In the genomic region with DNA sequence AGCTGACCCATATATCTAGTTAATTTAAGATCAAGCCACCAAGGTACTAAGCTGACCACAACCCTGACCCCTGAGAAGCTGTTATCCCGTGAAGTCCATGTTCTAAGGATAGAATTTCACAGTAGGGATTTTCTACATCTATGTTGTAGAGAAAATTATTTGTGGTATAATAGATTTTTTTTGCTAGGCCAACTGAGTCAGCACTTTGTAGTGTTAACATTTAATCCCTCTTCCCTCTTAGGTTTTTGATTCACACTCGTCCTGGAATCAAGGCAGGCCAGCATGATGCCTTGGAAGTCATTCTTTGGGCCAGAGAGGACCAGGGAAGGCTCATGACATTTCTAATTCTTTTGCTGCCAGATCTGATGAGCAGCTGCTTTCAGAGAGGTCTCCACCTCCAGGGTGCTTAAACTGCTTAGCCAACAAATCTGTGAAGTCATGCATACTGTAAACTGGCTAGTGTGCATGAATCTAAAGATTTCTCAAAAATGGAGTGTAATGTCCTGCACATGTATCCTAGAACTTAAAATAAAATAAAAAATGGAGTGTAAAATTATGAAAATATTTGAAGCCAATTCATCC, we compare ENCODE assay signal across 16 cellular contexts.
DNase-seq lines count a peak whose midpoint lies in the region; ATAC-seq and TF ChIP-seq lines count a peak whose summit lies in the region.
"Had no signal": no experiment of that assay in that cellular context is flagged by ENCODE, and none has a peak within 500 bp of the region (broad histone marks: within the 10 kb centered on the region; RNA-seq: fewer than 3 reads in every experiment).

No MANE protein-coding gene starts in this region.

- no peaks in the 10 kb centered on the region for H3K36me3 Mint-ChIP-seq in activated T-cell treated with anti-CD3 and anti-CD28 coated beads, Interleukin-2, amount 50 U/mL, for 4 hours (ENCODE audit: insufficient read depth)
- H3K36me3 Mint-ChIP-seq: CD14-positive monocyte had no signal

- H3K4me3 ChIP-seq in adipocyte (ENCODE audit: low read length) (no peak overlapping the region), prostate gland (no peak overlapping the region)

- H3K27me3 ChIP-seq in adipocyte (replicated peaks; ENCODE audit: control insufficient read depth, insufficient read depth, low read length) (no peaks in the 10 kb centered on the region), prostate gland (replicated peaks; ENCODE audit: insufficient read depth) (no peaks in the 10 kb centered on the region)

- TF ChIP-seq POLR2A in prostate gland (IDR thresholded peaks at IDR 0.05), result no peak

- peak; percentile 19 for DNase-seq in NCI-H82 (lab: John Stamatoyannopoulos, UW)
- DNase-seq in NCI-H82 treated with DMSO at 0.1 percent for 48 hours (lab: John Stamatoyannopoulos, UW; ENCODE audit: unreplicated experiment), result no peak
- peak; percentile 50 for DNase-seq in adipocyte (ENCODE audit: low read depth)
- DNase-seq in fibroblast of peridontal ligament (ENCODE audit: extremely low read depth), result peak; percentile 52
- peak; percentile 18 for DNase-seq in retina
- DNase-seq in activated T-cell treated with anti-CD3 and anti-CD28 coated beads, Interleukin-2, amount 50 U/mL, for 4 hours, result no peak
- no peak for DNase-seq in KG1 (lab: John Stamatoyannopoulos, UW)
- DNase-seq in prostate gland (ENCODE audit: low spot score), result no peak
- DNase-seq: COR-L47, DMS53, NCI-H1092 treated with DMSO at 0.1 percent for 48 hours, NCI-H187, SK-N-SH had no signal

- H3K27me3 Mint-ChIP-seq in activated T-cell treated with anti-CD3 and anti-CD28 coated beads, Interleukin-2, amount 50 U/mL, for 4 hours (ENCODE audit: low read depth), result peaks cover 10% of the 10 kb centered on the region

- no peak overlapping the region for H3K27ac ChIP-seq in prostate gland

- H3K9me3 Mint-ChIP-seq in activated T-cell treated with anti-CD3 and anti-CD28 coated beads, Interleukin-2, amount 50 U/mL, for 4 hours, result no peaks in the 10 kb centered on the region
- H3K9me3 Mint-ChIP-seq: CD14-positive monocyte had no signal

- no peak for ATAC-seq in activated T-cell treated with anti-CD3 and anti-CD28 coated beads, Interleukin-2, amount 50 U/mL, for 4 hours
- ATAC-seq: HCT116, Right ventricle myocardium inferior had no signal

- H3K36me3 ChIP-seq in adipocyte (ENCODE audit: control insufficient read depth, insufficient read depth, low read length, severe bottlenecking), result no peaks in the 10 kb centered on the region
- no peaks in the 10 kb centered on the region for H3K36me3 ChIP-seq in prostate gland

- H3K9me3 ChIP-seq in adipocyte (ENCODE audit: control insufficient read depth, low read length) (no peaks in the 10 kb centered on the region), prostate gland (no peaks in the 10 kb centered on the region)
- H3K9me3 ChIP-seq: SK-N-SH had no signal

- no peaks in the 10 kb centered on the region for H3K4me1 Mint-ChIP-seq in activated T-cell treated with anti-CD3 and anti-CD28 coated beads, Interleukin-2, amount 50 U/mL, for 4 hours (ENCODE audit: low read depth)
- H3K4me1 Mint-ChIP-seq: CD14-positive monocyte had no signal

- H3K4me3 Mint-ChIP-seq in activated T-cell treated with anti-CD3 and anti-CD28 coated beads, Interleukin-2, amount 50 U/mL, for 4 hours, result no peak overlapping the region
- H3K4me3 Mint-ChIP-seq: CD14-positive monocyte had no signal

- H3K4me1 ChIP-seq in adipocyte (ENCODE audit: control insufficient read depth, insufficient read depth, low read length) (no peaks in the 10 kb centered on the region), prostate gland (replicated peaks) (no peaks in the 10 kb centered on the region)

- no peak overlapping the region for H3K9ac ChIP-seq in adipocyte (ENCODE audit: low read length)
- H3K9ac ChIP-seq: SK-N-SH had no signal

- intact Hi-C loops in prostate gland (cut with DNase I), result no loop called here

- TF ChIP-seq CTCF in prostate gland (IDR thresholded peaks at IDR 0.05), result no peak

- WGBS in prostate gland, result 60% methylated on average over 2 of the region's 2 CpGs

Comparison
In these comparisons a context has a peak if more than half of its experiments do, and no peak if none do; other contexts are left out.
1. DNase-seq: peak in NCI-H82 (single experiment), adipocyte (single experiment), fibroblast of peridontal ligament (single experiment) and retina (single experiment); none in NCI-H82 treated with DMSO at 0.1 percent for 48 hours (single experiment), activated T-cell treated with anti-CD3 and anti-CD28 coated beads, Interleukin-2, amount 50 U/mL, for 4 hours (single experiment), KG1 (single experiment) and prostate gland (single experiment).